23 cellular contexts compared by ENCODE assay signal in genomic region chr4:2320746-2321145, GRCh38. TPM values are rescaled to one million over a fixed set of nuclear protein-coding genes. Genes with fewer than 3 reads are reported as not detected.
A peak's percentile ranks its signal among the peaks of the same experiment; 100 is the strongest.
DNase-seq lines count a peak whose midpoint lies in the region; ATAC-seq, FAIRE-seq and TF ChIP-seq lines count a peak whose summit lies in the region.
"Had no signal": no experiment of that assay in that cellular context is flagged by ENCODE, and none has a peak within 500 bp of the region (broad histone marks: within the 10 kb centered on the region; RNA-seq: fewer than 3 reads in every experiment).

No MANE protein-coding gene starts in this region.

- H3K79me2 ChIP-seq in neural progenitor cell (ENCODE audit: low read depth) = no peaks in the 10 kb centered on the region
- H3K79me2 ChIP-seq: hepatocyte had no signal

- peaks cover 10% of the 10 kb centered on the region for H3K4me1 Mint-ChIP-seq in activated CD8-positive, alpha-beta memory T cell treated with anti-CD3 and anti-CD28 coated beads, Interleukin-2, amount 10 ng/mL, durations not matched to agents 7 days and 5 days
- peaks cover 27% of the 10 kb centered on the region for H3K4me1 Mint-ChIP-seq in central memory CD8-positive, alpha-beta T cell
- peaks cover 3% of the 10 kb centered on the region for H3K4me1 Mint-ChIP-seq in neural progenitor cell
- no peaks in the 10 kb centered on the region for H3K4me1 Mint-ChIP-seq in activated naive CD8-positive, alpha-beta T cell treated with anti-CD3 and anti-CD28 coated beads for 36 hours
- H3K4me1 Mint-ChIP-seq in T-cell = peaks cover 3 to 10% (median 6%) of the 10 kb centered on the region in 3 donors

- H3K4me3 ChIP-seq in neural progenitor cell = no peak overlapping the region
- no peak overlapping the region for H3K4me3 ChIP-seq in sigmoid colon
- H3K4me3 ChIP-seq: hepatocyte had no signal

- peaks cover 7% of the 10 kb centered on the region for H3K4me1 ChIP-seq in neural progenitor cell
- H3K4me1 ChIP-seq in sigmoid colon = no peaks in the 10 kb centered on the region

- no peak for TF ChIP-seq EP300 in sigmoid colon (IDR thresholded peaks at IDR 0.05)

- H3K27me3 ChIP-seq in neural progenitor cell (no peaks in the 10 kb centered on the region), sigmoid colon (no peaks in the 10 kb centered on the region)
- H3K27me3 ChIP-seq: hepatocyte had no signal

- WGBS in sigmoid colon, 2 donors = 62 to 73% methylated on average over 11 of the region's 11 CpGs

- no peaks in the 10 kb centered on the region for H3K27me3 Mint-ChIP-seq in activated CD8-positive, alpha-beta memory T cell treated with anti-CD3 and anti-CD28 coated beads, Interleukin-2, amount 10 ng/mL, durations not matched to agents 7 days and 5 days
- no peaks in the 10 kb centered on the region for H3K27me3 Mint-ChIP-seq in central memory CD8-positive, alpha-beta T cell
- H3K27me3 Mint-ChIP-seq in neural progenitor cell (ENCODE audit: insufficient read depth, low read depth) (peaks cover 6% of the 10 kb centered on the region), T-cell (no peaks in the 10 kb centered on the region)
- H3K27me3 Mint-ChIP-seq in activated naive CD8-positive, alpha-beta T cell treated with anti-CD3 and anti-CD28 coated beads for 36 hours = no peaks in the 10 kb centered on the region
- H3K27me3 Mint-ChIP-seq: CD4-positive, alpha-beta T cell had no signal

- H4K20me1 ChIP-seq in neural progenitor cell (ENCODE audit: low read depth) = no peaks in the 10 kb centered on the region

- H3K27ac Mint-ChIP-seq in activated CD8-positive, alpha-beta memory T cell treated with anti-CD3 and anti-CD28 coated beads, Interleukin-2, amount 10 ng/mL, durations not matched to agents 7 days and 5 days = no peak overlapping the region
- peak overlapping the region; percentile 84 for H3K27ac Mint-ChIP-seq in central memory CD8-positive, alpha-beta T cell (ENCODE audit: low read depth)
- H3K27ac Mint-ChIP-seq in neural progenitor cell (no peak overlapping the region), T-cell (peak overlapping the region in 1 of 2 donors; percentile 19)
- no peak overlapping the region for H3K27ac Mint-ChIP-seq in activated naive CD8-positive, alpha-beta T cell treated with anti-CD3 and anti-CD28 coated beads for 36 hours
- H3K27ac Mint-ChIP-seq: CD4-positive, alpha-beta T cell had no signal

- no peak overlapping the region for H3K9ac ChIP-seq in neural progenitor cell

- H3K9me3 ChIP-seq in neural progenitor cell (ENCODE audit: low read depth) (no peaks in the 10 kb centered on the region), sigmoid colon (no peaks in the 10 kb centered on the region)

- no peak for TF ChIP-seq POLR2A in sigmoid colon (IDR thresholded peaks at IDR 0.05)

- peak; percentile 38 for DNase-seq in activated CD8-positive, alpha-beta memory T cell treated with anti-CD3 and anti-CD28 coated beads, Interleukin-2, amount 10 ng/mL, durations not matched to agents 7 days and 5 days
- no peak for DNase-seq in activated CD8-positive, alpha-beta memory T cell treated with anti-CD3 and anti-CD28 coated beads, Interleukin-2, amount 50 U/mL, for 4 hours
- no peak for DNase-seq in central memory CD8-positive, alpha-beta T cell (ENCODE audit: low spot score in 2 of 2)
- DNase-seq in neural progenitor cell (ENCODE audit: low spot score) (no peak), T-cell (no peak), GM19239 (ENCODE audit: insufficient read length, low spot score) (no peak), sigmoid colon (no peak)
- no peak for DNase-seq in activated naive CD8-positive, alpha-beta T cell treated with anti-CD3 and anti-CD28 coated beads for 36 hours
- DNase-seq: activated CD4-positive, alpha-beta T cell treated with anti-CD3 and anti-CD28 coated beads, Interleukin-2, amount 50 U/mL, for 48 hours; CD4-positive, alpha-beta T cell; mammary epithelial cell; NCI-H1694; posterior cingulate gyrus; stimulated activated CD4-positive, alpha-beta T cell treated with anti-CD3 and anti-CD28 coated beads, Interleukin-4, amount 100 ng/mL, for 24 hours; substantia nigra; trophoblast cell had no signal

- no peak overlapping the region for H3K4me3 Mint-ChIP-seq in activated CD8-positive, alpha-beta memory T cell treated with anti-CD3 and anti-CD28 coated beads, Interleukin-2, amount 10 ng/mL, durations not matched to agents 7 days and 5 days
- peak overlapping the region; percentile 3 for H3K4me3 Mint-ChIP-seq in central memory CD8-positive, alpha-beta T cell
- H3K4me3 Mint-ChIP-seq in neural progenitor cell (no peak overlapping the region), T-cell (no peak overlapping the region)
- no peak overlapping the region for H3K4me3 Mint-ChIP-seq in activated naive CD8-positive, alpha-beta T cell treated with anti-CD3 and anti-CD28 coated beads for 36 hours
- H3K4me3 Mint-ChIP-seq: CD4-positive, alpha-beta T cell; neural crest cell had no signal

- H3K27ac ChIP-seq in neural progenitor cell = no peak overlapping the region
- no peak overlapping the region for H3K27ac ChIP-seq in sigmoid colon
- H3K27ac ChIP-seq: hepatocyte had no signal

- POLR2A ChIA-PET in T-cell (lab: Charles Lee) = interaction anchor here in 1 of 2 donors (0.6 kb wide), 1 partner anchor 84 kb away, joined by 7 read pairs; no protein-coding TSS in a partner anchor

- peak overlapping the region; percentile 85 for H2AFZ ChIP-seq in neural progenitor cell (replicated peaks)
- H2AFZ ChIP-seq: hepatocyte had no signal

- intact Hi-C loops in sigmoid colon (cut with DNase I) = no loop called here

- no peak overlapping the region for H3K4me2 ChIP-seq in neural progenitor cell
- H3K4me2 ChIP-seq: hepatocyte had no signal

- FAIRE-seq in GM19239 (lab: Jason Lieb, UNC) = no peak
- FAIRE-seq: bronchial epithelial cell, colon had no signal

- peaks cover 5% of the 10 kb centered on the region for H3K9me3 Mint-ChIP-seq in activated CD8-positive, alpha-beta memory T cell treated with anti-CD3 and anti-CD28 coated beads, Interleukin-2, amount 10 ng/mL, durations not matched to agents 7 days and 5 days (ENCODE audit: low read depth)
- H3K9me3 Mint-ChIP-seq in central memory CD8-positive, alpha-beta T cell = no peaks in the 10 kb centered on the region
- H3K9me3 Mint-ChIP-seq in neural progenitor cell (no peaks in the 10 kb centered on the region), T-cell (no peaks in the 10 kb centered on the region)
- peaks cover 2% of the 10 kb centered on the region for H3K9me3 Mint-ChIP-seq in activated naive CD8-positive, alpha-beta T cell treated with anti-CD3 and anti-CD28 coated beads for 36 hours

- no peaks in the 10 kb centered on the region for H3F3A ChIP-seq in neural progenitor cell (ENCODE audit: low read depth)

- peaks cover 9% of the 10 kb centered on the region for H3K36me3 Mint-ChIP-seq in activated CD8-positive, alpha-beta memory T cell treated with anti-CD3 and anti-CD28 coated beads, Interleukin-2, amount 10 ng/mL, durations not matched to agents 7 days and 5 days
- H3K36me3 Mint-ChIP-seq in central memory CD8-positive, alpha-beta T cell (ENCODE audit: insufficient read depth) = peaks cover 1% of the 10 kb centered on the region
- no peaks in the 10 kb centered on the region for H3K36me3 Mint-ChIP-seq in neural progenitor cell
- H3K36me3 Mint-ChIP-seq in activated naive CD8-positive, alpha-beta T cell treated with anti-CD3 and anti-CD28 coated beads for 36 hours = peaks cover 2% of the 10 kb centered on the region
- peaks cover 4% of the 10 kb centered on the region for H3K36me3 Mint-ChIP-seq in T-cell
- H3K36me3 Mint-ChIP-seq: activated naive CD4-positive, alpha-beta T cell treated with anti-CD3 and anti-CD28 coated beads, Interleukin-2, amount 50 U/mL, for 72 hours had no signal

- CTCF ChIA-PET in activated CD8-positive, alpha-beta memory T cell treated with anti-CD3 and anti-CD28 coated beads, Interleukin-2, amount 10 ng/mL, durations not matched to agents 7 days and 5 days (lab: Charles Lee) = interaction anchor here (0.7 to 0.8 kb wide), 2 partner anchors 9 to 100 kb away, joined by 3 read pairs; no protein-coding TSS in a partner anchor
- CTCF ChIA-PET in T-cell (lab: Charles Lee) = interaction anchor here in 1 of 2 donors (0.8 kb wide), 1 partner anchor 92 kb away, joined by 3 read pairs; no protein-coding TSS in a partner anchor

- no peak for ATAC-seq in activated CD8-positive, alpha-beta memory T cell treated with anti-CD3 and anti-CD28 coated beads, Interleukin-2, amount 10 ng/mL, durations not matched to agents 7 days and 5 days
- no peak for ATAC-seq in central memory CD8-positive, alpha-beta T cell (replicated peaks; ENCODE audit: extremely low read depth, poor library complexity, severe bottlenecking)
- no peak for ATAC-seq in T-cell (replicated peaks in 1 of 4)
- ATAC-seq: activated CD4-positive, CD25-positive, alpha-beta regulatory T cell treated with anti-CD3 and anti-CD28 coated beads, Interleukin-2, amount 50 U/mL, for 24 hours; activated naive CD4-positive, alpha-beta T cell treated with anti-CD3 and anti-CD28 coated beads, Interleukin-2, amount 50 U/mL, for 72 hours; sciatic nerve had no signal

- TF ChIP-seq CTCF in neural progenitor cell (IDR thresholded peaks at IDR 0.05) (no peak), sigmoid colon (IDR thresholded peaks at IDR 0.05) (no peak)

- H3K36me3 ChIP-seq in neural progenitor cell (no peaks in the 10 kb centered on the region), sigmoid colon (no peaks in the 10 kb centered on the region)

RNA-seq across cellular contexts. Expression of gene MXD4, which starts 58.8 kb away (rescaled TPM):
- 10 to 100 TPM; 13.7 to 14.3 TPM for total RNA-seq in activated CD8-positive, alpha-beta memory T cell treated with anti-CD3 and anti-CD28 coated beads, Interleukin-2, amount 10 ng/mL, durations not matched to agents 7 days and 5 days
- total RNA-seq in neural progenitor cell (ENCODE audit: low replicate concordance) = 22.7 and 58.8 TPM in 2 replicates
- total RNA-seq in activated naive CD8-positive, alpha-beta T cell treated with anti-CD3 and anti-CD28 coated beads for 36 hours = 1 to 10 TPM in 1 of 2 experiments, under 1 TPM in 1; 0.78 to 1.2 TPM
- 100 to 1,000 TPM in 1 of 5 donors, 10 to 100 TPM in 4; 57.0 to 125 (median 78.2) TPM for total RNA-seq in T-cell
- 10 to 100 TPM; 36.4 to 62.0 (median 38.7) TPM for total RNA-seq in sigmoid colon
- 10 to 100 TPM; 25.0 to 32.8 (median 27.6) TPM for polyA plus RNA-seq in sigmoid colon

Comparison
In these comparisons a context has a peak if more than half of its experiments do, and no peak if none do; other contexts are left out.
1. RNA of gene MXD4, which starts 58.8 kb away (total RNA-seq): 57.0 to 125 TPM in T-cell, 36.4 to 62.0 TPM in sigmoid colon, 22.7 to 58.8 TPM in neural progenitor cell and 13.7 to 14.3 TPM in activated CD8-positive, alpha-beta memory T cell treated with anti-CD3 and anti-CD28 coated beads, Interleukin-2, amount 10 ng/mL, durations not matched to agents 7 days and 5 days; 0.78 to 1.2 TPM in activated naive CD8-positive, alpha-beta T cell treated with anti-CD3 and anti-CD28 coated beads for 36 hours; every median in the first group is over 4 times any median in the second.